In genomic region chr12:56636675-56637540, GRCh38 we compare ENCODE assay signal across 1 cellular context.
TF ChIP-seq lines count a peak whose summit lies in the region.

No MANE protein-coding gene starts in this region.

TF ChIP-seq in GM12878, 131 proteins besides CTCF, POLR2A, EP300 and RAD21 (continues in another document):
- TF ChIP-seq HCFC1 (IDR thresholded peaks at IDR 0.05; ENCODE audit: low read length) (peak; percentile 28; the same call in 1 of the 2 replicates), CBFB (IDR thresholded peaks at IDR 0.05; ENCODE audit: low read depth) (no peak), MEF2A (IDR thresholded peaks at IDR 0.05; ENCODE audit: insufficient read depth, low read depth, low read length) (0 out of 2 replicates have a peak, but pooled peaks have one; percentile 46), POLR2AphosphoS2 (IDR thresholded peaks at IDR 0.05; ENCODE audit: low read depth, low read length) (peak; percentile 87), ZBTB11 (CRISPR knock-in tag; IDR thresholded peaks at IDR 0.05) (no peak), E2F8 (IDR thresholded peaks at IDR 0.05; ENCODE audit: low read depth, partially characterized antibody) (peak; percentile 65), CREM (IDR thresholded peaks at IDR 0.05; ENCODE audit: low read depth) (peak; percentile 78), IRF3 (IDR thresholded peaks at IDR 0.05) (peak; percentile 51; the same call in 1 of the 2 replicates), SREBF2 (IDR thresholded peaks at IDR 0.05; ENCODE audit: low read length) (0 out of 2 replicates have a peak, but pooled peaks have one; percentile 10), SUPT20H (IDR thresholded peaks at IDR 0.05; ENCODE audit: borderline replicate concordance, control insufficient read depth, low read depth, low read length) (no peak), HSF1 (IDR thresholded peaks at IDR 0.05; ENCODE audit: low read depth, low read length) (no peak), ZNF207 (IDR thresholded peaks at IDR 0.05; ENCODE audit: borderline replicate concordance) (peak; percentile 39), FOXK2 (IDR thresholded peaks at IDR 0.05) (no peak), CHD2 (IDR thresholded peaks at IDR 0.05; ENCODE audit: borderline replicate concordance, low read depth, low read length) (0 out of 2 replicates have a peak, but pooled peaks have one; percentile 45), ZNF622 (IDR thresholded peaks at IDR 0.05) (peak; percentile 54), SRF (IDR thresholded peaks at IDR 0.05; ENCODE audit: low read depth in 2 of 2, low read length in 2 of 2) (0 out of 4 replicates have a peak, but pooled peaks of 1 of the 2 experiments have one; percentile 5), ZNF24 (IDR thresholded peaks at IDR 0.05) (peak; percentile 87), TBL1XR1 (IDR thresholded peaks at IDR 0.05; ENCODE audit: low read depth, low read length) (0 out of 2 replicates have a peak, but pooled peaks have one; percentile 35), RBBP5 (conservative IDR thresholded peaks at IDR 0.05) (no peak), TCF12 (IDR thresholded peaks at IDR 0.05; ENCODE audit: low read depth, low read length) (0 out of 2 replicates have a peak, but pooled peaks have one; percentile 18), PKNOX1 (IDR thresholded peaks at IDR 0.05) (peak; percentile 90), GATAD2B (conservative IDR thresholded peaks at IDR 0.05; ENCODE audit: low read depth) (peak; percentile 62; the same call in 1 of the 2 replicates), EGR1 (IDR thresholded peaks at IDR 0.05; ENCODE audit: borderline replicate concordance in 1 of 2, low read depth in 2 of 2, low read length in 2 of 2) (0 out of 3 replicates have a peak, but pooled peaks of 1 of the 2 experiments have one; percentile 2), LARP7 (IDR thresholded peaks at IDR 0.05) (peak; percentile 28; the same call in 1 of the 2 replicates), SMC3 (IDR thresholded peaks at IDR 0.05; ENCODE audit: borderline replicate concordance, low read length) (peak; percentile 67; the same call in 1 of the 2 replicates), SMARCA5 (IDR thresholded peaks at IDR 0.05) (peak; percentile 71), IKZF1 (conservative IDR thresholded peaks at IDR 0.05) (peak; percentile 98), IKZF2 (IDR thresholded peaks at IDR 0.05) (peak; percentile 97 to 98), ATF7 (IDR thresholded peaks at IDR 0.05; ENCODE audit: low read depth) (peak; percentile 77), CHD1 (IDR thresholded peaks at IDR 0.05; ENCODE audit: low read depth, low read length) (no peak)
- TF ChIP-seq, protein P1, sequence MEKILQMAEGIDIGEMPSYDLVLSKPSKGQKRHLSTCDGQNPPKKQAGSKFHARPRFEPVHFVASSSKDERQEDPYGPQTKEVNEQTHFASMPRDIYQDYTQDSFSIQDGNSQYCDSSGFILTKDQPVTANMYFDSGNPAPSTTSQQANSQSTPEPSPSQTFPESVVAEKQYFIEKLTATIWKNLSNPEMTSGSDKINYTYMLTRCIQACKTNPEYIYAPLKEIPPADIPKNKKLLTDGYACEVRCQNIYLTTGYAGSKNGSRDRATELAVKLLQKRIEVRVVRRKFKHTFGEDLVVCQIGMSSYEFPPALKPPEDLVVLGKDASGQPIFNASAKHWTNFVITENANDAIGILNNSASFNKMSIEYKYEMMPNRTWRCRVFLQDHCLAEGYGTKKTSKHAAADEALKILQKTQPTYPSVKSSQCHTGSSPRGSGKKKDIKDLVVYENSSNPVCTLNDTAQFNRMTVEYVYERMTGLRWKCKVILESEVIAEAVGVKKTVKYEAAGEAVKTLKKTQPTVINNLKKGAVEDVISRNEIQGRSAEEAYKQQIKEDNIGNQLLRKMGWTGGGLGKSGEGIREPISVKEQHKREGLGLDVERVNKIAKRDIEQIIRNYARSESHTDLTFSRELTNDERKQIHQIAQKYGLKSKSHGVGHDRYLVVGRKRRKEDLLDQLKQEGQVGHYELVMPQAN (conservative IDR thresholded peaks at IDR 0.05): peak; percentile 6; the same call in 1 of the 2 replicates
- TF ChIP-seq, protein P2, sequence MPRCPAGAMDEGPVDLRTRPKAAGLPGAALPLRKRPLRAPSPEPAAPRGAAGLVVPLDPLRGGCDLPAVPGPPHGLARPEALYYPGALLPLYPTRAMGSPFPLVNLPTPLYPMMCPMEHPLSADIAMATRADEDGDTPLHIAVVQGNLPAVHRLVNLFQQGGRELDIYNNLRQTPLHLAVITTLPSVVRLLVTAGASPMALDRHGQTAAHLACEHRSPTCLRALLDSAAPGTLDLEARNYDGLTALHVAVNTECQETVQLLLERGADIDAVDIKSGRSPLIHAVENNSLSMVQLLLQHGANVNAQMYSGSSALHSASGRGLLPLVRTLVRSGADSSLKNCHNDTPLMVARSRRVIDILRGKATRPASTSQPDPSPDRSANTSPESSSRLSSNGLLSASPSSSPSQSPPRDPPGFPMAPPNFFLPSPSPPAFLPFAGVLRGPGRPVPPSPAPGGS (IDR thresholded peaks at IDR 0.05; ENCODE audit: borderline replicate concordance, insufficient read depth, low read depth, low read length, poor library complexity, severe bottlenecking): peak; percentile 75
- TF ChIP-seq, protein P3, sequence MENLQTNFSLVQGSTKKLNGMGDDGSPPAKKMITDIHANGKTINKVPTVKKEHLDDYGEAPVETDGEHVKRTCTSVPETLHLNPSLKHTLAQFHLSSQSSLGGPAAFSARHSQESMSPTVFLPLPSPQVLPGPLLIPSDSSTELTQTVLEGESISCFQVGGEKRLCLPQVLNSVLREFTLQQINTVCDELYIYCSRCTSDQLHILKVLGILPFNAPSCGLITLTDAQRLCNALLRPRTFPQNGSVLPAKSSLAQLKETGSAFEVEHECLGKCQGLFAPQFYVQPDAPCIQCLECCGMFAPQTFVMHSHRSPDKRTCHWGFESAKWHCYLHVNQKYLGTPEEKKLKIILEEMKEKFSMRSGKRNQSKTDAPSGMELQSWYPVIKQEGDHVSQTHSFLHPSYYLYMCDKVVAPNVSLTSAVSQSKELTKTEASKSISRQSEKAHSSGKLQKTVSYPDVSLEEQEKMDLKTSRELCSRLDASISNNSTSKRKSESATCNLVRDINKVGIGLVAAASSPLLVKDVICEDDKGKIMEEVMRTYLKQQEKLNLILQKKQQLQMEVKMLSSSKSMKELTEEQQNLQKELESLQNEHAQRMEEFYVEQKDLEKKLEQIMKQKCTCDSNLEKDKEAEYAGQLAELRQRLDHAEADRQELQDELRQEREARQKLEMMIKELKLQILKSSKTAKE (IDR thresholded peaks at IDR 0.05; ENCODE audit: low read depth, poor library complexity, severe bottlenecking): peak; percentile 93
- TF ChIP-seq, protein P4, sequence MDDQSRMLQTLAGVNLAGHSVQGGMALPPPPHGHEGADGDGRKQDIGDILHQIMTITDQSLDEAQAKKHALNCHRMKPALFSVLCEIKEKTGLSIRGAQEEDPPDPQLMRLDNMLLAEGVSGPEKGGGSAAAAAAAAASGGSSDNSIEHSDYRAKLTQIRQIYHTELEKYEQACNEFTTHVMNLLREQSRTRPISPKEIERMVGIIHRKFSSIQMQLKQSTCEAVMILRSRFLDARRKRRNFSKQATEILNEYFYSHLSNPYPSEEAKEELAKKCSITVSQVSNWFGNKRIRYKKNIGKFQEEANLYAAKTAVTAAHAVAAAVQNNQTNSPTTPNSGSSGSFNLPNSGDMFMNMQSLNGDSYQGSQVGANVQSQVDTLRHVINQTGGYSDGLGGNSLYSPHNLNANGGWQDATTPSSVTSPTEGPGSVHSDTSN (IDR thresholded peaks at IDR 0.05; ENCODE audit: insufficient replicate concordance, low read depth, low read length): peak; percentile 74
- TF ChIP-seq, protein P5, sequence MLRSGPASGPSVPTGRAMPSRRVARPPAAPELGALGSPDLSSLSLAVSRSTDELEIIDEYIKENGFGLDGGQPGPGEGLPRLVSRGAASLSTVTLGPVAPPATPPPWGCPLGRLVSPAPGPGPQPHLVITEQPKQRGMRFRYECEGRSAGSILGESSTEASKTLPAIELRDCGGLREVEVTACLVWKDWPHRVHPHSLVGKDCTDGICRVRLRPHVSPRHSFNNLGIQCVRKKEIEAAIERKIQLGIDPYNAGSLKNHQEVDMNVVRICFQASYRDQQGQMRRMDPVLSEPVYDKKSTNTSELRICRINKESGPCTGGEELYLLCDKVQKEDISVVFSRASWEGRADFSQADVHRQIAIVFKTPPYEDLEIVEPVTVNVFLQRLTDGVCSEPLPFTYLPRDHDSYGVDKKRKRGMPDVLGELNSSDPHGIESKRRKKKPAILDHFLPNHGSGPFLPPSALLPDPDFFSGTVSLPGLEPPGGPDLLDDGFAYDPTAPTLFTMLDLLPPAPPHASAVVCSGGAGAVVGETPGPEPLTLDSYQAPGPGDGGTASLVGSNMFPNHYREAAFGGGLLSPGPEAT (IDR thresholded peaks at IDR 0.05; ENCODE audit: low read depth): peak; percentile 92
- TF ChIP-seq, protein P6, sequence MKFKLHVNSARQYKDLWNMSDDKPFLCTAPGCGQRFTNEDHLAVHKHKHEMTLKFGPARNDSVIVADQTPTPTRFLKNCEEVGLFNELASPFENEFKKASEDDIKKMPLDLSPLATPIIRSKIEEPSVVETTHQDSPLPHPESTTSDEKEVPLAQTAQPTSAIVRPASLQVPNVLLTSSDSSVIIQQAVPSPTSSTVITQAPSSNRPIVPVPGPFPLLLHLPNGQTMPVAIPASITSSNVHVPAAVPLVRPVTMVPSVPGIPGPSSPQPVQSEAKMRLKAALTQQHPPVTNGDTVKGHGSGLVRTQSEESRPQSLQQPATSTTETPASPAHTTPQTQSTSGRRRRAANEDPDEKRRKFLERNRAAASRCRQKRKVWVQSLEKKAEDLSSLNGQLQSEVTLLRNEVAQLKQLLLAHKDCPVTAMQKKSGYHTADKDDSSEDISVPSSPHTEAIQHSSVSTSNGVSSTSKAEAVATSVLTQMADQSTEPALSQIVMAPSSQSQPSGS (IDR thresholded peaks at IDR 0.05; ENCODE audit: low read length): no peak
